8 cellular contexts compared by ENCODE assay signal in the genomic region with DNA sequence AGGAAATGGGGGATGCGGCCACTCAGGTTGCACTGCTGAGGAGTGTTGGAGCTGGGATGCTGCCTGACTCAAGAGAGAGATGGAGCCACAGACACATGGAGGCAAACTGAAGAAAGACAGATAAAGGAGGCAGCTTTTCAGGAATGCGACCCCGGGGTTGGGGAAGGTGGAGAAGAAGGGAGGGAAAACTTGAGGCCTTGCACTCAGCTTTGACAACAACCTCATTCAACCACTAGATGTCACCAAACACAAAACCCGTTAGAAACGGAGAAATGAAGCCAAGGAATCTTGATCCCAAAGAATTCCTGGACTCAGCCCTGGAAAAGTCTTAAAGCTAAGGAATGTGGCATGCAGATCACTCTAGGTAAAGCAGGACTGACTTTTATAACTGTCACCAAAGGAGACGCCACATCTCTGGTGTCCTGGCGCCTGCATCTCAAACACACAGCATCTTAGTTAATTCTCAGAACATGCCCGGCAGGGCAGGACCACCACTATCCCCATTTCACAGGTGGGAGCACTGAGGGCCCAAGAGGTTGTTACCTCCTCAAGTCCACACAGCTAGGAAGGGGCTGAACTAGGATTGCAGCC. TPM values are rescaled to one million over a fixed set of nuclear protein-coding genes. Genes with fewer than 3 reads are reported as not detected.
A peak's percentile ranks its signal among the peaks of the same experiment; 100 is the strongest.
DNase-seq lines count a peak whose midpoint lies in the region; ATAC-seq and TF ChIP-seq lines count a peak whose summit lies in the region.

No MANE protein-coding gene starts in this region.

- H2AK5ac ChIP-seq in trophoblast cell (ENCODE audit: low read length), result peak overlapping the region; percentile 72

- no peak overlapping the region for H3K23ac ChIP-seq in trophoblast cell (ENCODE audit: low read length)

- peak; percentile 39 for ATAC-seq in foreskin keratinocyte
- ATAC-seq in HG03045 (IDR thresholded peaks at IDR 0.05; ENCODE audit: unreplicated experiment), result no peak

- H3K9ac ChIP-seq in trophoblast cell (ENCODE audit: low read length), result no peak overlapping the region

- no CpG with 5 or more reads among the region's 8 CpGs for WGBS in trophoblast cell (ENCODE audit: extremely low coverage, insufficient coverage, insufficient read length)

- TF ChIP-seq CTCF in GM20000 (IDR thresholded peaks at IDR 0.05; ENCODE audit: extremely low read depth, missing control alignments) (peak; percentile 42), foreskin keratinocyte (conservative IDR thresholded peaks at IDR 0.05) (peak; percentile 76)

- H3K4me1 ChIP-seq in foreskin keratinocyte (no peaks in the 10 kb centered on the region), trophoblast cell (ENCODE audit: control insufficient read depth in 1 of 2, insufficient read depth in 2 of 2, low read length in 2 of 2) (peaks cover 10 to 15% of the 10 kb centered on the region in 2 experiments)

- in situ Hi-C loops in SK-MEL-5 (cut with HindIII; ENCODE audit: low pct_unique_long_range_greater_than_20kb, low sequenced_read_pairs), result no loop called here

- peak overlapping the region; percentile 82 for H2BK12ac ChIP-seq in trophoblast cell (ENCODE audit: low read length)

- peaks cover 3% of the 10 kb centered on the region for H3K9me3 ChIP-seq in trophoblast cell (ENCODE audit: insufficient read depth, low read depth, low read length)

- no peak overlapping the region for H3K27ac ChIP-seq in foreskin keratinocyte
- no peak overlapping the region for H3K27ac ChIP-seq in trophoblast cell (ENCODE audit: low read depth, low read length)

- no peak overlapping the region for H3K4me2 ChIP-seq in trophoblast cell (ENCODE audit: low read length)

- peak overlapping the region; percentile 27 for H4K91ac ChIP-seq in trophoblast cell (ENCODE audit: low read depth, low read length)

- peaks cover 15% of the 10 kb centered on the region for H3K79me1 ChIP-seq in trophoblast cell (ENCODE audit: low read length)

- no peaks in the 10 kb centered on the region for H3K36me3 ChIP-seq in trophoblast cell (ENCODE audit: control insufficient read depth in 1 of 2, insufficient read depth in 2 of 2, low read length in 2 of 2)

- H2BK120ac ChIP-seq in trophoblast cell (ENCODE audit: insufficient read depth, low read length, poor library complexity), result no peak overlapping the region

- H3K18ac ChIP-seq in trophoblast cell (ENCODE audit: low read length), result peak overlapping the region; percentile 75

- H3K79me2 ChIP-seq in trophoblast cell (ENCODE audit: control insufficient read depth, insufficient read depth, low read length, poor library complexity), result no peaks in the 10 kb centered on the region

- no peak overlapping the region for H4K12ac ChIP-seq in trophoblast cell (ENCODE audit: low read depth, low read length)

- DNase-seq in AML-193 (lab: John Stamatoyannopoulos, UW) (peak; percentile 3 to 5), GM20000 (ENCODE audit: low spot score) (peak; percentile 66), SK-MEL-5 (ENCODE audit: low read depth, low spot score) (peak; percentile 82), foreskin keratinocyte (peak; percentile 14 to 42), trophoblast cell (peak; percentile 7 to 80)
- no peak for DNase-seq in stimulated activated CD4-positive, alpha-beta T cell treated with anti-CD3 and anti-CD28 coated beads, Interleukin-15, amount 100 ng/mL, for 24 hours
- no peak for DNase-seq in stimulated activated CD4-positive, alpha-beta T cell treated with anti-CD3 and anti-CD28 coated beads, Interleukin-2, amount 100 ng/mL, for 24 hours

- peak overlapping the region; percentile 42 for H3K4me3 ChIP-seq in trophoblast cell (ENCODE audit: low read depth, low read length)

- H3K4ac ChIP-seq in trophoblast cell (ENCODE audit: low read depth, low read length), result no peak overlapping the region

- H2BK5ac ChIP-seq in trophoblast cell (ENCODE audit: low read depth, low read length, poor library complexity), result no peak overlapping the region

- H4K8ac ChIP-seq in trophoblast cell (ENCODE audit: low read depth, low read length), result no peak overlapping the region

- H3K27me3 ChIP-seq in foreskin keratinocyte (no peaks in the 10 kb centered on the region), trophoblast cell (ENCODE audit: insufficient read depth, low read length) (no peaks in the 10 kb centered on the region)

- peak overlapping the region; percentile 53 for H3K14ac ChIP-seq in trophoblast cell (ENCODE audit: low read length)

- no peak overlapping the region for H2AFZ ChIP-seq in trophoblast cell (ENCODE audit: insufficient read depth, low read length, poor library complexity)

RNA-seq across cellular contexts. Expression of a gene that starts 59.6 kb away (rescaled TPM):
- 24.3 and 28.0 TPM in 2 replicates for total RNA-seq in SK-MEL-5 (2014; rRNA removed; shearing (Covaris generic))
- polyA plus RNA-seq in SK-MEL-5 (2015; cell fraction: cytosol; rRNA removed), result 56.3 and 62.1 TPM in 2 replicates
- polyA plus RNA-seq in SK-MEL-5 (2015; cell fraction: nucleus; rRNA removed), result 9.1 and 17.4 TPM in 2 replicates
- 2.3 and 2.8 TPM in 2 replicates for total RNA-seq in foreskin keratinocyte
- 2.0 and 2.5 TPM in 2 replicates for polyA plus RNA-seq in foreskin keratinocyte
- polyA plus RNA-seq in trophoblast cell (2013), result 47.8 and 49.5 TPM in 2 replicates

Comparison
In these comparisons a context has a peak if more than half of its experiments do, and no peak if none do; other contexts are left out.
1. DNase-seq: peak in AML-193 (2 of 2), GM20000 (single experiment), SK-MEL-5 (single experiment), foreskin keratinocyte (2 of 2) and trophoblast cell (2 of 2); none in stimulated activated CD4-positive, alpha-beta T cell treated with anti-CD3 and anti-CD28 coated beads, Interleukin-15, amount 100 ng/mL, for 24 hours (single experiment) and stimulated activated CD4-positive, alpha-beta T cell treated with anti-CD3 and anti-CD28 coated beads, Interleukin-2, amount 100 ng/mL, for 24 hours (0 of 2).